23 cellular contexts compared by ENCODE assay signal in genomic region chr9:88891015-88891414, GRCh38.
"Had no signal": no experiment of that assay in that cellular context is flagged by ENCODE, and none has a peak within 500 bp of the region (broad histone marks: within the 10 kb centered on the region; RNA-seq: fewer than 3 reads in every experiment).

No MANE protein-coding gene starts in this region.

- H3K9me3 Mint-ChIP-seq: memory B cell, natural killer cell had no signal

- ATAC-seq: foreskin keratinocyte, left cardiac atrium, lower lobe of right lung, natural killer cell, right cardiac atrium had no signal

- H3K36me3 Mint-ChIP-seq: immature natural killer cell, memory B cell, mesothelial cell of epicardium, natural killer cell, neural progenitor cell had no signal

- H3K9ac ChIP-seq: neural progenitor cell had no signal

- FAIRE-seq: endothelial cell of umbilical vein, keratinocyte, small intestine had no signal

- H3K4me1 ChIP-seq: foreskin keratinocyte, left ventricle myocardium inferior, lower lobe of right lung, neural progenitor cell, thyroid gland, upper lobe of left lung, vagina had no signal

- H3K4me3 Mint-ChIP-seq: endodermal cell, immature natural killer cell, memory B cell, mesothelial cell of epicardium, natural killer cell, neural progenitor cell had no signal

- DNase-seq: dermis blood vessel endothelial cell; endodermal cell; erythroblast; foreskin keratinocyte; immature natural killer cell; left cardiac atrium; left ventricle myocardium inferior; lower lobe of right lung; natural killer cell; nucleus accumbens; ovary; small intestine; stimulated activated CD4-positive, alpha-beta T cell treated with anti-CD3 and anti-CD28 coated beads, Interleukin-12 subunit alpha, Interleukin-12 subunit beta, amount 100 ng/mL, for 4 hours; stimulated activated naive CD4-positive, alpha-beta T cell treated with Interleukin-2 at 50 U/mL for 16 hours; thyroid gland; upper lobe of left lung had no signal

- H3K4me3 ChIP-seq: left ventricle myocardium inferior, lower lobe of right lung, neural progenitor cell, ovary, thyroid gland, upper lobe of left lung, vagina had no signal

- H3K27me3 ChIP-seq: neural progenitor cell, ovary, thyroid gland, upper lobe of left lung, vagina had no signal

- H3K36me3 ChIP-seq: left ventricle myocardium inferior, lower lobe of right lung, neural progenitor cell, ovary, thyroid gland, upper lobe of left lung, vagina had no signal

- H3K27ac ChIP-seq: foreskin keratinocyte, left ventricle myocardium inferior, lower lobe of right lung, neural progenitor cell, ovary, thyroid gland, upper lobe of left lung, vagina had no signal

- H2AFZ ChIP-seq: neural progenitor cell had no signal

- H3K27me3 Mint-ChIP-seq: memory B cell had no signal

- H3K9me3 ChIP-seq: lower lobe of right lung, ovary, thyroid gland, upper lobe of left lung, vagina had no signal

- H3K4me2 ChIP-seq: neural progenitor cell had no signal

- H3K27ac Mint-ChIP-seq: endodermal cell, immature natural killer cell, memory B cell, mesothelial cell of epicardium, natural killer cell, neural progenitor cell had no signal

- H3K4me1 Mint-ChIP-seq: immature natural killer cell, natural killer cell had no signal
